Comparison of ENCODE assay signal across 8 cellular contexts in genomic region chr6:89834884-89835792, GRCh38. TPM values are rescaled to one million over a fixed set of nuclear protein-coding genes. Genes with fewer than 3 reads are reported as not detected.
A peak's percentile ranks its signal among the peaks of the same experiment; 100 is the strongest.
DNase-seq lines count a peak whose midpoint lies in the region; ATAC-seq and TF ChIP-seq lines count a peak whose summit lies in the region.
"Had no signal": no experiment of that assay in that cellular context is flagged by ENCODE, and none has a peak within 500 bp of the region (broad histone marks: within the 10 kb centered on the region; RNA-seq: fewer than 3 reads in every experiment).

No MANE protein-coding gene starts in this region.

- TF ChIP-seq CTCF in psoas muscle (IDR thresholded peaks at IDR 0.05) = no peak

- intact Hi-C loops in activated CD4-positive, alpha-beta T cell treated with anti-CD3 and anti-CD28 coated beads, Interleukin-2, amount 10 ng/mL, durations not matched to agents 24 days and 14 days (cut with micrococcal nuclease) = loop anchor here (2.0 kb wide), 1 partner anchor 16 kb away; the partner anchor contains the start of gene MDN1
- intact Hi-C loops in psoas muscle (cut with DNase I) = no loop called here

- H3K36me3 Mint-ChIP-seq in activated CD4-positive, alpha-beta T cell treated with anti-CD3 and anti-CD28 coated beads, Interleukin-2, amount 10 ng/mL, durations not matched to agents 24 days and 14 days (ENCODE audit: low read depth) = peaks cover 59% of the 10 kb centered on the region

- no peaks in the 10 kb centered on the region for H3K9me3 Mint-ChIP-seq in activated CD4-positive, alpha-beta T cell treated with anti-CD3 and anti-CD28 coated beads, Interleukin-2, amount 10 ng/mL, durations not matched to agents 24 days and 14 days

- H3K4me1 Mint-ChIP-seq in activated CD4-positive, alpha-beta T cell treated with anti-CD3 and anti-CD28 coated beads, Interleukin-2, amount 10 ng/mL, durations not matched to agents 24 days and 14 days = peaks cover 47% of the 10 kb centered on the region

- WGBS in psoas muscle, 3 donors = 85 to 89% (median 88%) methylated on average over 12 of the region's 12 CpGs

- peak overlapping the region; percentile 68 for H3K4me3 Mint-ChIP-seq in activated CD4-positive, alpha-beta T cell treated with anti-CD3 and anti-CD28 coated beads, Interleukin-2, amount 10 ng/mL, durations not matched to agents 24 days and 14 days

- peak overlapping the region; percentile 92 for H3K27ac Mint-ChIP-seq in activated CD4-positive, alpha-beta T cell treated with anti-CD3 and anti-CD28 coated beads, Interleukin-2, amount 10 ng/mL, durations not matched to agents 24 days and 14 days

- ATAC-seq in HG02884 (IDR thresholded peaks at IDR 0.05; ENCODE audit: unreplicated experiment) = peak; percentile 97
- no peak for ATAC-seq in psoas muscle
- ATAC-seq: Panc1 had no signal

- H3K27me3 ChIP-seq in psoas muscle (ENCODE audit: insufficient read depth in 3 of 3, low read length in 2 of 3) = no peaks in the 10 kb centered on the region

- no peaks in the 10 kb centered on the region for H3K27me3 Mint-ChIP-seq in activated CD4-positive, alpha-beta T cell treated with anti-CD3 and anti-CD28 coated beads, Interleukin-2, amount 10 ng/mL, durations not matched to agents 24 days and 14 days

- DNase-seq in GM19240 (ENCODE audit: insufficient read length, low spot score) (peak; percentile 4), renal cortical epithelial cell (ENCODE audit: low read depth) (peak; percentile 16), NCI-H1105 treated with DMSO at 0.1 percent for 48 hours (lab: John Stamatoyannopoulos, UW) (no peak), iPS-NIHi7 (ENCODE audit: extremely low spot score) (no peak), psoas muscle (no peak)
- peak; percentile 78 for DNase-seq in activated CD4-positive, alpha-beta T cell treated with anti-CD3 and anti-CD28 coated beads, Interleukin-2, amount 10 ng/mL, durations not matched to agents 24 days and 14 days

- H3K36me3 ChIP-seq in psoas muscle (ENCODE audit: insufficient read depth in 1 of 2, low read depth in 1 of 2) = peaks cover 0 to 35% of the 10 kb centered on the region in 2 donors

- peaks cover 7% of the 10 kb centered on the region for H3K4me1 ChIP-seq in psoas muscle

- H3K27ac ChIP-seq in psoas muscle = no peak overlapping the region

- no peaks in the 10 kb centered on the region for H3K9me3 ChIP-seq in psoas muscle

- no peak overlapping the region for H3K4me3 ChIP-seq in psoas muscle

RNA-seq across cellular contexts. Expression of gene CASP8AP2, which starts 5.5 kb away (rescaled TPM):
- total RNA-seq in activated CD4-positive, alpha-beta T cell treated with anti-CD3 and anti-CD28 coated beads, Interleukin-2, amount 10 ng/mL, durations not matched to agents 24 days and 14 days = 37.3 and 37.8 TPM in 2 replicates
- total RNA-seq in renal cortical epithelial cell = 11.8 and 14.3 TPM in 2 replicates
- total RNA-seq in psoas muscle = 10 to 100 TPM in 3 of 4 donors, 1 to 10 TPM in 1; 8.6 to 14.4 (median 11.1) TPM
- 10 to 100 TPM in 1 of 3 donors, 1 to 10 TPM in 2; 3.0 to 13.3 (median 3.8) TPM for polyA plus RNA-seq in psoas muscle

RNA-seq across cellular contexts. Expression of gene MDN1, which starts 15.5 kb away (rescaled TPM):
- total RNA-seq in activated CD4-positive, alpha-beta T cell treated with anti-CD3 and anti-CD28 coated beads, Interleukin-2, amount 10 ng/mL, durations not matched to agents 24 days and 14 days = 75.9 and 78.3 TPM in 2 replicates
- total RNA-seq in renal cortical epithelial cell (12.7 and 36.6 TPM in 2 replicates), psoas muscle (10 to 100 TPM; 14.2 to 27.2 (median 24.6) TPM)
- 10 to 100 TPM in 1 of 3 donors, 1 to 10 TPM in 2; 7.5 to 14.6 (median 9.8) TPM for polyA plus RNA-seq in psoas muscle

RNA-seq across cellular contexts. Expression of gene GJA10, which starts 59.1 kb away (rescaled TPM):
- total RNA-seq in activated CD4-positive, alpha-beta T cell treated with anti-CD3 and anti-CD28 coated beads, Interleukin-2, amount 10 ng/mL, durations not matched to agents 24 days and 14 days = not detected in 2 replicates
- total RNA-seq in renal cortical epithelial cell (not detected in 2 replicates), psoas muscle (not detected)
- polyA plus RNA-seq in psoas muscle = not detected

Comparison
In these comparisons a context has a peak if more than half of its experiments do, and no peak if none do; other contexts are left out.
1. DNase-seq: peak in GM19240 (single experiment), activated CD4-positive, alpha-beta T cell treated with anti-CD3 and anti-CD28 coated beads, Interleukin-2, amount 10 ng/mL, durations not matched to agents 24 days and 14 days (single experiment) and renal cortical epithelial cell (single experiment); none in NCI-H1105 treated with DMSO at 0.1 percent for 48 hours (single experiment), iPS-NIHi7 (single experiment) and psoas muscle (0 of 2).